In the genomic region with DNA sequence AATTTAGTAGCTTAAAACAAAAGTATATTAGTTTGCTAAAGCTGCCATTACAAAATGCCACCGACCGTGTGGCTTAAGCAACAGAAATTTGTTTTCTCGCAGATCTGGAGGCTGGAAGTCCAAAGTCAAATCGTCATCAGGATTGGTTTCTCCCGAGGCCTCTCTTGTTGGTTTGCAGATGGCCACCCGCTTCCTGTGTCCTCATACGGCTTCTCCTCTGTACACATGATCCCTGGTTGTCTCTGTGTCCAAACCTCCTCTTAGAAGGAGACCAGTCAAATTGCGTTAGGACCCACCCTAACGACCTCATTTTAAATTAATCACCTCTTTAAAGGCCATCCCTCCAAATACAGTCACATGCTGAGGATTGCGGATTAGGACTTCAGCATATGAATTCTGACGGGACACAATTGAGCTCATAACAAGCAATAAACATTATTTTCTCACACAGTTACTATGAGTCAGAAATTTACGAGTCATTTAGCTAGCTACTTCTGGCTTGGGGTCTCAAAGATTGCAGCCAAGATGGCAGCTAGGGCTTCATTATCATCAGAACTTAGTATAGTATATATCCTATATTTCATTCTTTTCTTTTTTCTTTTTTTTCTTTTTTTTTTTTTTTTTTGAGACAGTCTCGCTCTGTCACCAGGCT, we compare ENCODE assay signal across 20 cellular contexts. TPM values are rescaled to one million over a fixed set of nuclear protein-coding genes. Genes with fewer than 3 reads are reported as not detected.
A peak's percentile ranks its signal among the peaks of the same experiment; 100 is the strongest.
DNase-seq lines count a peak whose midpoint lies in the region; ATAC-seq and TF ChIP-seq lines count a peak whose summit lies in the region.
"Had no signal": no experiment of that assay in that cellular context is flagged by ENCODE, and none has a peak within 500 bp of the region (broad histone marks: within the 10 kb centered on the region; RNA-seq: fewer than 3 reads in every experiment).

No MANE protein-coding gene starts in this region.

- no peak for DNase-seq in activated naive CD8-positive, alpha-beta T cell treated with anti-CD3 and anti-CD28 coated beads for 36 hours
- DNase-seq in MV-4-11 (lab: John Stamatoyannopoulos, UW) (peak; percentile 11), left lobe of liver (ENCODE audit: low spot score) (no peak), nephron progenitor cell (no peak), lower leg skin (ENCODE audit: low spot score in 2 of 2) (no peak)
- no peak for DNase-seq in effector CD4-positive, alpha-beta T cell
- DNase-seq: AML-193, DMS53, GF-D8, GOT3, NCI-H1417, NCI-H1694 treated with DMSO at 0.1 percent for 48 hours, NCI-H2081 treated with DMSO at 0.1 percent for 48 hours, NCI-H2171 treated with DMSO at 0.1 percent for 48 hours, NCI-H526, Peyer's patch, SJCRH30 had no signal

- peaks cover 12% of the 10 kb centered on the region for H3K4me1 Mint-ChIP-seq in activated naive CD8-positive, alpha-beta T cell (ENCODE audit: low read depth)
- H3K4me1 Mint-ChIP-seq in activated naive CD8-positive, alpha-beta T cell treated with anti-CD3 and anti-CD28 coated beads for 36 hours = peaks cover 9% of the 10 kb centered on the region
- peaks cover 6% of the 10 kb centered on the region for H3K4me1 Mint-ChIP-seq in nephron progenitor cell

- no peak overlapping the region for H3K4me3 Mint-ChIP-seq in activated naive CD8-positive, alpha-beta T cell
- H3K4me3 Mint-ChIP-seq in activated naive CD8-positive, alpha-beta T cell treated with anti-CD3 and anti-CD28 coated beads for 36 hours = no peak overlapping the region
- H3K4me3 Mint-ChIP-seq in nephron progenitor cell = no peak overlapping the region

- no peak for TF ChIP-seq POLR2A in lower leg skin (IDR thresholded peaks at IDR 0.05)

- H3K36me3 Mint-ChIP-seq in activated naive CD8-positive, alpha-beta T cell = no peaks in the 10 kb centered on the region
- H3K36me3 Mint-ChIP-seq in activated naive CD8-positive, alpha-beta T cell treated with anti-CD3 and anti-CD28 coated beads for 36 hours = peaks cover 11% of the 10 kb centered on the region
- H3K36me3 Mint-ChIP-seq in nephron progenitor cell (ENCODE audit: low read depth) = peaks cover 39% of the 10 kb centered on the region

- H3K4me3 ChIP-seq in lower leg skin (ENCODE audit: low read depth, poor library complexity, severe bottlenecking) = no peak overlapping the region
- H3K4me3 ChIP-seq: Peyer's patch, SJCRH30 had no signal

- no peaks in the 10 kb centered on the region for H3K9me3 Mint-ChIP-seq in activated naive CD8-positive, alpha-beta T cell (ENCODE audit: low read depth)
- no peaks in the 10 kb centered on the region for H3K9me3 Mint-ChIP-seq in activated naive CD8-positive, alpha-beta T cell treated with anti-CD3 and anti-CD28 coated beads for 36 hours
- no peaks in the 10 kb centered on the region for H3K9me3 Mint-ChIP-seq in nephron progenitor cell

- 91 to 94% methylated on average over 13 of the region's 13 CpGs for WGBS in lower leg skin, 2 donors

- peak overlapping the region; percentile 67 for H3K27ac Mint-ChIP-seq in activated naive CD8-positive, alpha-beta T cell
- no peak overlapping the region for H3K27ac Mint-ChIP-seq in activated naive CD8-positive, alpha-beta T cell treated with anti-CD3 and anti-CD28 coated beads for 36 hours
- H3K27ac Mint-ChIP-seq in nephron progenitor cell = peak overlapping the region; percentile 74

- intact Hi-C loops in lower leg skin (cut with DNase I; ENCODE audit: low total_unique reads) = no loop called here

- no peaks in the 10 kb centered on the region for H3K27me3 Mint-ChIP-seq in activated naive CD8-positive, alpha-beta T cell
- H3K27me3 Mint-ChIP-seq in activated naive CD8-positive, alpha-beta T cell treated with anti-CD3 and anti-CD28 coated beads for 36 hours = no peaks in the 10 kb centered on the region
- peaks cover 4% of the 10 kb centered on the region for H3K27me3 Mint-ChIP-seq in nephron progenitor cell (ENCODE audit: low read depth, poor library complexity)

- ATAC-seq in left lobe of liver (peak; percentile 62), HG02678 (IDR thresholded peaks at IDR 0.05; ENCODE audit: unreplicated experiment) (no peak)

- no peak for TF ChIP-seq CTCF in nephron progenitor cell (IDR thresholded peaks at IDR 0.05)
- TF ChIP-seq CTCF in lower leg skin (IDR thresholded peaks at IDR 0.05) = no peak

RNA-seq across cellular contexts. Expression of gene RPL39L, which starts 58.4 kb away (rescaled TPM):
- 10 to 100 TPM; 14.7 to 17.7 TPM for total RNA-seq in activated naive CD8-positive, alpha-beta T cell treated with anti-CD3 and anti-CD28 coated beads for 36 hours
- total RNA-seq in left lobe of liver (1.5 TPM), lower leg skin (10 to 100 TPM in 2 of 4 donors, 1 to 10 TPM in 2; 3.0 to 29.8 (median 11.6) TPM)
- total RNA-seq: HT-29 had no signal
